In genomic region chr15:51672100-51672731, GRCh38 we compare ENCODE assay signal across 20 cellular contexts. TPM values are rescaled to one million over a fixed set of nuclear protein-coding genes. Genes with fewer than 3 reads are reported as not detected.
DNase-seq lines count a peak whose midpoint lies in the region; ATAC-seq, FAIRE-seq and TF ChIP-seq lines count a peak whose summit lies in the region.
"Had no signal": no experiment of that assay in that cellular context is flagged by ENCODE, and none has a peak within 500 bp of the region (broad histone marks: within the 10 kb centered on the region; RNA-seq: fewer than 3 reads in every experiment).

No MANE protein-coding gene starts in this region.

- H3K4me3 ChIP-seq in H1 (ENCODE audit: extremely low read depth in 1 of 4, insufficient read depth in 2 of 4, low read depth in 3 of 4, low read length in 4 of 4) (no peak overlapping the region), upper lobe of right lung (no peak overlapping the region), small intestine (ENCODE audit: low read depth in 1 of 2, low read length in 2 of 2) (no peak overlapping the region)
- H3K4me3 ChIP-seq: esophagus muscularis mucosa, ovary, skin epidermis had no signal

- H2AK5ac ChIP-seq in H1 (ENCODE audit: low read depth, low read length): no peak overlapping the region

- TF ChIP-seq CTCF in H1 (IDR thresholded peaks at IDR 0.05; ENCODE audit: control extremely low read depth in 1 of 3, insufficient read depth in 1 of 3, low read depth in 1 of 3, low read length in 3 of 3) (no peak), upper lobe of right lung (IDR thresholded peaks at IDR 0.05) (no peak)

- FAIRE-seq in H1 (lab: Jason Lieb, UNC) (no peak), small intestine (lab: Jason Lieb, UNC) (no peak)

- H3K18ac ChIP-seq in H1 (ENCODE audit: extremely low read depth, low read length): no peak overlapping the region

- no peak overlapping the region for H3K14ac ChIP-seq in H1 (ENCODE audit: insufficient read length)

- POLR2A ChIA-PET in H1 (lab: Charles Lee; ENCODE audit: partially characterized antibody): interaction anchor here (0.5 to 1.3 kb wide), 2 partner anchors 9 to 45 kb away, joined by 3 to 5 read pairs; partner anchors contain the start of gene SCG3

- no peak overlapping the region for H4K5ac ChIP-seq in H1 (ENCODE audit: insufficient read length, low read depth, low read length)

- no peak overlapping the region for H3K23ac ChIP-seq in H1 (ENCODE audit: insufficient read length)

- no peak overlapping the region for H2BK15ac ChIP-seq in H1 (ENCODE audit: low read length)

- H3K56ac ChIP-seq in H1 (replicated peaks; ENCODE audit: insufficient read length, low read depth, low read length): no peak overlapping the region

- no peak overlapping the region for H2BK120ac ChIP-seq in H1 (replicated peaks; ENCODE audit: low read depth, low read length)

- no peaks in the 10 kb centered on the region for H3K23me2 ChIP-seq in H1 (ENCODE audit: low read depth, low read length)

- no peak for TF ChIP-seq RAD21 in H1 (IDR thresholded peaks at IDR 0.05 in 1 of 2, conservative IDR thresholded peaks at IDR 0.05 in 1 of 2; ENCODE audit: low read depth in 2 of 2, low read length in 2 of 2)

- H3K9ac ChIP-seq in H1 (replicated peaks in 1 of 4; ENCODE audit: extremely low read depth in 1 of 4, low read depth in 3 of 4, low read length in 3 of 4): no peak overlapping the region

- H3K27me3 ChIP-seq in H1 (replicated peaks in 1 of 4; ENCODE audit: control insufficient read depth in 3 of 4, extremely low read depth in 1 of 4, insufficient read depth in 3 of 4, low read length in 3 of 4): no peaks in the 10 kb centered on the region
- H3K27me3 ChIP-seq in upper lobe of right lung: no peaks in the 10 kb centered on the region
- H3K27me3 ChIP-seq in small intestine (ENCODE audit: control insufficient read depth in 2 of 2, insufficient read depth in 2 of 2, low read length in 2 of 2): no peaks in the 10 kb centered on the region
- H3K27me3 ChIP-seq: brain microvascular endothelial cell, esophagus muscularis mucosa, ovary had no signal

- H3K36me3 ChIP-seq in H1 (ENCODE audit: control insufficient read depth in 2 of 4, insufficient read depth in 4 of 4, low read length in 3 of 4): no peaks in the 10 kb centered on the region
- H3K36me3 ChIP-seq in upper lobe of right lung: no peaks in the 10 kb centered on the region
- H3K36me3 ChIP-seq in small intestine (ENCODE audit: control insufficient read depth in 2 of 2, insufficient read depth in 2 of 2, low read length in 2 of 2): no peaks in the 10 kb centered on the region
- H3K36me3 ChIP-seq: brain microvascular endothelial cell, esophagus muscularis mucosa, ovary had no signal

- H3K27ac ChIP-seq in H1 (ENCODE audit: low read depth, low read length): no peak overlapping the region
- no peak overlapping the region for H3K27ac ChIP-seq in upper lobe of right lung
- no peak overlapping the region for H3K27ac ChIP-seq in small intestine (ENCODE audit: low read depth in 1 of 2, low read length in 1 of 2)
- H3K27ac ChIP-seq: brain microvascular endothelial cell, esophagus muscularis mucosa, ovary, skin epidermis had no signal

- H3K9me3 ChIP-seq in H1 (ENCODE audit: insufficient read depth in 2 of 2, low read depth in 1 of 2, low read length in 1 of 2) (no peaks in the 10 kb centered on the region), upper lobe of right lung (no peaks in the 10 kb centered on the region), small intestine (ENCODE audit: control insufficient read depth, low read depth) (no peaks in the 10 kb centered on the region)
- H3K9me3 ChIP-seq: esophagus muscularis mucosa, ovary had no signal

- CTCF ChIA-PET in H1 (lab: Charles Lee; ENCODE audit: partially characterized antibody): interaction anchor here (0.8 to 1.5 kb wide), 3 partner anchors 23 to 111 kb away, joined by 3 to 4 read pairs (median 4); no protein-coding TSS in a partner anchor

- H2BK20ac ChIP-seq in H1 (ENCODE audit: low read length): no peak overlapping the region

- H3K4ac ChIP-seq in H1 (replicated peaks; ENCODE audit: insufficient read length, low read depth, low read length): no peak overlapping the region

- intact Hi-C loops in upper lobe of right lung (cut with DNase I): no loop called here

- H2BK12ac ChIP-seq in H1 (ENCODE audit: low read depth, low read length): no peak overlapping the region

- no peaks in the 10 kb centered on the region for H3K79me1 ChIP-seq in H1 (ENCODE audit: low read depth, low read length)

- no peak for TF ChIP-seq EP300 in H1 (IDR thresholded peaks at IDR 0.05; ENCODE audit: borderline replicate concordance in 1 of 2, low read depth in 2 of 2, low read length in 2 of 2)

- WGBS in H1 (ENCODE audit: extremely low coverage in 1 of 2, insufficient coverage in 1 of 2, insufficient read length in 1 of 2, insufficient replicate concordance in 2 of 2, low coverage in 1 of 2, low lambda C conversion rate in 2 of 2, missing lambda C conversion rate in 1 of 2), 2 experiments: 61% methylated on average over 9 of the region's 9 CpGs; no CpG with 5 or more reads in 1 of the 2 experiments
- 17 to 37% (median 22%) methylated on average over 9 of the region's 9 CpGs for WGBS in small intestine, 3 donors

- H2AFZ ChIP-seq in H1 (ENCODE audit: low read length): peak overlapping the region; percentile 75; the same call in 1 of the 2 replicates

- DNase-seq in SIG-M5 treated with dmso at 0.1 percent for 504 hours (lab: John Stamatoyannopoulos, UW; ENCODE audit: unreplicated experiment) (peak; percentile 60), SIG-M5 (lab: John Stamatoyannopoulos, UW) (no peak), NCI-H2227 treated with DMSO at 0.1 percent for 48 hours (lab: John Stamatoyannopoulos, UW) (peak; percentile 24), H1 (ENCODE audit: low read depth in 1 of 2, low spot score in 2 of 2) (no peak), upper lobe of right lung (no peak), small intestine (no peak)
- DNase-seq: activated CD4-positive, alpha-beta T cell treated with anti-CD3 and anti-CD28 coated beads for 48 hours; activated T-cell treated with anti-CD3 and anti-CD28 coated beads for 4 hours; brain microvascular endothelial cell; CD8-positive, alpha-beta T cell; dermis blood vessel endothelial cell; H9; MM.1S; ovary; stimulated activated naive B cell treated with anti-CD40 and anti-IgM and Interleukin-4, amounts not matched to agents 10 μg/mL and 1 μg/mL and 100 μg/mL, for 72 hours had no signal

- TF ChIP-seq POLR2A in H1 (IDR thresholded peaks at IDR 0.05; ENCODE audit: control extremely low read depth in 1 of 2, low read depth in 2 of 2, low read length in 2 of 2): no peak

- no peaks in the 10 kb centered on the region for H3K79me2 ChIP-seq in H1 (ENCODE audit: control insufficient read depth in 1 of 2, insufficient read depth in 2 of 2, low read length in 2 of 2)

- H3K4me1 ChIP-seq in H1 (replicated peaks in 1 of 4; ENCODE audit: control insufficient read depth in 3 of 4, insufficient read depth in 4 of 4, low read length in 3 of 4): peaks cover 0 to 3% (median 0%) of the 10 kb centered on the region in 4 experiments; a peak in 1 of 7 replicates
- no peaks in the 10 kb centered on the region for H3K4me1 ChIP-seq in upper lobe of right lung
- no peaks in the 10 kb centered on the region for H3K4me1 ChIP-seq in small intestine (ENCODE audit: control insufficient read depth in 2 of 2, insufficient read depth in 1 of 2, low read depth in 1 of 2, low read length in 1 of 2)
- H3K4me1 ChIP-seq: esophagus muscularis mucosa had no signal

- H4K8ac ChIP-seq in H1 (ENCODE audit: extremely low read depth, insufficient read depth, low read length): no peak overlapping the region

- no peak overlapping the region for H2BK5ac ChIP-seq in H1 (ENCODE audit: low read depth, low read length)

- H3K4me2 ChIP-seq in H1 (ENCODE audit: insufficient read depth in 1 of 2, low read depth in 2 of 2, low read length in 2 of 2): peak overlapping the region; percentile 26 to 31; a peak in 1 of 4 replicates

- ATAC-seq in upper lobe of right lung (peak; percentile 83), GM21576 (IDR thresholded peaks at IDR 0.05; ENCODE audit: unreplicated experiment) (no peak), GM19467 (IDR thresholded peaks at IDR 0.05; ENCODE audit: unreplicated experiment) (no peak)
- ATAC-seq: CD8-positive, alpha-beta T cell had no signal

- no peak overlapping the region for H4K91ac ChIP-seq in H1 (replicated peaks; ENCODE audit: insufficient read length, low read length)

- H4K20me1 ChIP-seq in H1 (replicated peaks in 1 of 2; ENCODE audit: control insufficient read depth in 1 of 2, insufficient read depth in 2 of 2, low read length in 2 of 2): no peaks in the 10 kb centered on the region

TF ChIP-seq in H1, 55 proteins besides CTCF, POLR2A, EP300 and RAD21:
- TF ChIP-seq KDM1A (IDR thresholded peaks at IDR 0.05; ENCODE audit: borderline replicate concordance, low read length) (no peak), ASH2L (IDR thresholded peaks at IDR 0.05; ENCODE audit: low read length) (peak; percentile 54)

RNA-seq across cellular contexts. Expression of gene SCG3, which starts 9.1 kb away (rescaled TPM):
- 42.4 and 45.9 TPM in 2 replicates for total RNA-seq in H1 (2021; fragmentation: NEBNext Ultra II Directional; extraction: Animal tissue kit (Norgen Biotek cat#: 25700))
- polyA plus RNA-seq in H1 (2011; rRNA removed): 2.3 and 5.2 TPM in 2 replicates
- 7.0 TPM for polyA plus RNA-seq in H1 (2011; cell fraction: cytosol; rRNA removed)
- 4.2 TPM for polyA plus RNA-seq in H1 (2011; cell fraction: nucleus; rRNA removed)
- polyA plus RNA-seq in H1 (2012, experiment 1 of 2): 19.2 to 36.5 TPM (median 23.0 TPM) in 4 replicates
- polyA plus RNA-seq in H1 (2012, experiment 2 of 2): 2.9 TPM
- 86.8 TPM for polyA plus RNA-seq in H1 (2013, experiment 1 of 2)
- 99.2 TPM for polyA plus RNA-seq in H1 (2013, experiment 2 of 2)
- polyA minus RNA-seq in H1 (2011; rRNA and poly(A)+ RNA removed): 4.9 and 8.3 TPM in 2 replicates
- polyA minus RNA-seq in H1 (2011; cell fraction: cytosol; rRNA and poly(A)+ RNA removed): 6.2 TPM
- 19.6 TPM for polyA minus RNA-seq in H1 (2011; cell fraction: nucleus; rRNA and poly(A)+ RNA removed)
- total RNA-seq in upper lobe of right lung: 0.17 TPM
- polyA plus RNA-seq in small intestine: 1 to 10 TPM in 1 of 3 donors, under 1 TPM in 1, not detected in 1; 0.27 to 4.7 TPM
- total RNA-seq: CD8-positive, alpha-beta T cell; NCI-H460 had no signal

RNA-seq across cellular contexts. Expression of gene DMXL2, which starts 49.6 kb away (rescaled TPM):
- 10.6 and 11.4 TPM in 2 replicates for total RNA-seq in H1 (2021; fragmentation: NEBNext Ultra II Directional; extraction: Animal tissue kit (Norgen Biotek cat#: 25700))
- polyA plus RNA-seq in H1 (2011; rRNA removed) (5.9 and 9.5 TPM in 2 replicates), small intestine (10 to 100 TPM; 24.5 to 46.7 (median 38.4) TPM)
- polyA plus RNA-seq in H1 (2011; cell fraction: cytosol; rRNA removed): 8.8 TPM
- 6.1 TPM for polyA plus RNA-seq in H1 (2011; cell fraction: nucleus; rRNA removed)
- 7.9 to 10.5 TPM (median 8.9 TPM) in 4 replicates for polyA plus RNA-seq in H1 (2012, experiment 1 of 2)
- 0.46 TPM for polyA plus RNA-seq in H1 (2012, experiment 2 of 2)
- polyA plus RNA-seq in H1 (2013, experiment 1 of 2): 4.3 TPM
- 3.5 TPM for polyA plus RNA-seq in H1 (2013, experiment 2 of 2)
- polyA minus RNA-seq in H1 (2011; rRNA and poly(A)+ RNA removed): 12.4 and 12.5 TPM in 2 replicates
- 11.0 TPM for polyA minus RNA-seq in H1 (2011; cell fraction: cytosol; rRNA and poly(A)+ RNA removed)
- 17.8 TPM for polyA minus RNA-seq in H1 (2011; cell fraction: nucleus; rRNA and poly(A)+ RNA removed)
- 55.2 TPM for total RNA-seq in upper lobe of right lung

Comparison
In these comparisons a context has a peak if more than half of its experiments do, and no peak if none do; other contexts are left out.
1. DNase-seq: peak in SIG-M5 treated with dmso at 0.1 percent for 504 hours (single experiment) and NCI-H2227 treated with DMSO at 0.1 percent for 48 hours (single experiment); none in SIG-M5 (single experiment), H1 (0 of 2), upper lobe of right lung (single experiment) and small intestine (single experiment).
2. RNA of gene SCG3, which starts 9.1 kb away (total RNA-seq): 42.4 to 45.9 TPM in H1; 0.17 TPM in upper lobe of right lung (single experiment); every median in the first group is over 10 times any median in the second.